In the genomic region with DNA sequence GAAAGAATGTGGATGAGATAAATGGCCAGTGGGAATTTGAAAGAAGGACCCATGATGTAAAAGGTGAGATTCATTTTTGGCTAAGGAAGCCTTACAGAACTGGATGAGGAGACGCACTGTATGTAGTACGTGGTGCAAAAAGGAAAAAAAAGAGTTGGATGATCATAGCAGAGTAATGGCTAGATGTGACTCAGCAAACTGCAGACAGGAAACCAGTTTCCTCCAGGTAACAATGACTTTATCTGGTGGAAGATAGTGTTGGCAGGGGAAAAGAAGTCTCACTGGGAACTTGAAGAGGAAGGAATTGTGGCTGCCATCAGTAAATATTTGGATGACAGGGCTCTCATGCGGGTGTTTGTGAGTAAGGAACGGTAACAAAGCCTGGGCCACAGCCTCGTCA, we compare ENCODE assay signal across 19 cellular contexts.
DNase-seq lines count a peak whose midpoint lies in the region.
"Had no signal": no experiment of that assay in that cellular context is flagged by ENCODE, and none has a peak within 500 bp of the region (broad histone marks: within the 10 kb centered on the region; RNA-seq: fewer than 3 reads in every experiment).

No MANE protein-coding gene starts in this region.

- in situ Hi-C loops in KBM-7 (cut with MboI; ENCODE audit: low pct_unique_long_range_greater_than_20kb, low sequenced_read_pairs): no loop called here

- DNase-seq in Daoy (ENCODE audit: low read depth) (peak; percentile 13), M059J (ENCODE audit: low read depth) (peak; percentile 76), dermis microvascular lymphatic vessel endothelial cell (ENCODE audit: low read depth in 2 of 2) (peak; percentile 29 to 88), kidney tubule cell (ENCODE audit: low spot score) (peak; percentile 39), KBM-7 (no peak), Kasumi-1 (lab: John Stamatoyannopoulos, UW) (no peak)
- no peak for DNase-seq in activated CD4-positive, alpha-beta T cell treated with anti-CD3 and anti-CD28 coated beads for 48 hours
- DNase-seq in activated T-cell treated with anti-CD3 and anti-CD28 coated beads, Interleukin-2, amount 50 U/mL, for 1 hour: no peak
- DNase-seq: ACHN; activated CD4-positive, alpha-beta T cell treated with anti-CD3 and anti-CD28 coated beads, Interleukin-2, amount 50 U/mL, for 1 hour; aorta; HCEC 1CT; lower lobe of right lung; NCI-H1092; NCI-H1930; NCI-H82; SK-N-SH; small intestine; stimulated activated CD4-positive, alpha-beta T cell treated with anti-CD3 and anti-CD28 coated beads, Interleukin-1b, Interleukin-23, amount 100 ng/mL, for 48 hours had no signal

Comparison
In these comparisons a context has a peak if more than half of its experiments do, and no peak if none do; other contexts are left out.
1. DNase-seq: peak in Daoy (single experiment), M059J (single experiment), dermis microvascular lymphatic vessel endothelial cell (2 of 2) and kidney tubule cell (single experiment); none in activated CD4-positive, alpha-beta T cell treated with anti-CD3 and anti-CD28 coated beads for 48 hours (single experiment), KBM-7 (single experiment), Kasumi-1 (0 of 2) and activated T-cell treated with anti-CD3 and anti-CD28 coated beads, Interleukin-2, amount 50 U/mL, for 1 hour (single experiment).